23 cellular contexts compared by ENCODE assay signal in genomic region chr1:22465018-22465565, GRCh38. TPM values are rescaled to one million over a fixed set of nuclear protein-coding genes. Genes with fewer than 3 reads are reported as not detected.
DNase-seq lines count a peak whose midpoint lies in the region; ATAC-seq, FAIRE-seq and TF ChIP-seq lines count a peak whose summit lies in the region.
"Had no signal": no experiment of that assay in that cellular context is flagged by ENCODE, and none has a peak within 500 bp of the region (broad histone marks: within the 10 kb centered on the region; RNA-seq: fewer than 3 reads in every experiment).

No MANE protein-coding gene starts in this region.

- H3K56ac ChIP-seq in H1 (replicated peaks; ENCODE audit: insufficient read length, low read depth, low read length) = no peak overlapping the region

- H3K79me1 ChIP-seq in H1 (ENCODE audit: low read depth, low read length) = peaks cover 5% of the 10 kb centered on the region; the same call in 1 of the 2 replicates

- H3K23me2 ChIP-seq in H1 (ENCODE audit: low read depth, low read length) = no peaks in the 10 kb centered on the region

- no peaks in the 10 kb centered on the region for H3K9me3 Mint-ChIP-seq in progenitor cell of endocrine pancreas (ENCODE audit: low read depth)
- peaks cover 3% of the 10 kb centered on the region for H3K9me3 Mint-ChIP-seq in activated CD4-positive, alpha-beta memory T cell treated with anti-CD3 and anti-CD28 coated beads, Interleukin-2, amount 10 ng/mL, durations not matched to agents 7 days and 5 days
- H3K9me3 Mint-ChIP-seq: H9, HFFc6 had no signal

- H3K27ac ChIP-seq in heart left ventricle (no peak overlapping the region), HEK293 (ENCODE audit: extremely low read depth, low read depth, low read length) (no peak overlapping the region), H1 (ENCODE audit: low read depth, low read length) (no peak overlapping the region)
- H3K27ac ChIP-seq: 22Rv1, BLaER1, C4-2B had no signal

- 64 to 90% (median 80%) methylated on average over 7 to 9 of the region's 9 CpGs for WGBS in heart left ventricle, 4 donors
- 86% methylated on average over 9 of the region's 9 CpGs; no CpG with 5 or more reads in 1 of the 2 experiments for WGBS in H1 (ENCODE audit: extremely low coverage in 1 of 2, insufficient coverage in 1 of 2, insufficient read length in 1 of 2, insufficient replicate concordance in 2 of 2, low coverage in 1 of 2, low lambda C conversion rate in 2 of 2, missing lambda C conversion rate in 1 of 2), 2 experiments

- POLR2A ChIA-PET in HEK293 (lab: Yijun Ruan, JAX) (no interaction called here), H1 (lab: Charles Lee; ENCODE audit: partially characterized antibody) (interaction anchor here (1.4 kb wide), 1 partner anchor 12 kb away, joined by 5 read pairs; no protein-coding TSS in a partner anchor)
- POLR2A ChIA-PET in activated CD4-positive, alpha-beta memory T cell treated with anti-CD3 and anti-CD28 coated beads, Interleukin-2, amount 10 ng/mL, durations not matched to agents 7 days and 5 days (lab: Charles Lee) = no interaction called here

- H3K18ac ChIP-seq in H1 (ENCODE audit: extremely low read depth, low read length) = no peak overlapping the region

- no peaks in the 10 kb centered on the region for H4K20me1 ChIP-seq in H1 (replicated peaks in 1 of 2; ENCODE audit: control insufficient read depth in 1 of 2, insufficient read depth in 2 of 2, low read length in 2 of 2)

- H3K27ac Mint-ChIP-seq in progenitor cell of endocrine pancreas = peak overlapping the region; percentile 62
- no peak overlapping the region for H3K27ac Mint-ChIP-seq in activated CD4-positive, alpha-beta memory T cell treated with anti-CD3 and anti-CD28 coated beads, Interleukin-2, amount 10 ng/mL, durations not matched to agents 7 days and 5 days
- H3K27ac Mint-ChIP-seq: B cell; CD4-positive, CD25-positive, alpha-beta regulatory T cell; CD8-positive, alpha-beta T cell; HFFc6 had no signal

- no peak overlapping the region for H2BK5ac ChIP-seq in H1 (ENCODE audit: low read depth, low read length)

- no peak for TF ChIP-seq CTCF in heart left ventricle (IDR thresholded peaks at IDR 0.05)
- TF ChIP-seq CTCF in HEK293 (tag by site-specific recombination; IDR thresholded peaks at IDR 0.05) = no peak
- no peak for TF ChIP-seq CTCF in H1 (IDR thresholded peaks at IDR 0.05; ENCODE audit: control extremely low read depth in 1 of 3, insufficient read depth in 1 of 3, low read depth in 1 of 3, low read length in 3 of 3)
- no peak for TF ChIP-seq CTCF in progenitor cell of endocrine pancreas (IDR thresholded peaks at IDR 0.05; ENCODE audit: unreplicated experiment)

- TF ChIP-seq EP300 in H1 (IDR thresholded peaks at IDR 0.05; ENCODE audit: borderline replicate concordance in 1 of 2, low read depth in 2 of 2, low read length in 2 of 2) = no peak

- H3K79me2 ChIP-seq in H1 (ENCODE audit: control insufficient read depth in 1 of 2, insufficient read depth in 2 of 2, low read length in 2 of 2) = peaks cover 5 to 39% of the 10 kb centered on the region in 2 experiments; a peak in 2 of 4 replicates

- no peak overlapping the region for H2BK15ac ChIP-seq in H1 (ENCODE audit: low read length)

- H2BK120ac ChIP-seq in H1 (replicated peaks; ENCODE audit: low read depth, low read length) = no peak overlapping the region

- H4K91ac ChIP-seq in H1 (replicated peaks; ENCODE audit: insufficient read length, low read length) = no peak overlapping the region

- FAIRE-seq in H1 (lab: Jason Lieb, UNC) (no peak), frontal cortex (lab: Jason Lieb, UNC) (no peak)
- FAIRE-seq: A204.1, G401.6, GM12892 had no signal

- H2BK20ac ChIP-seq in H1 (ENCODE audit: low read length) = no peak overlapping the region

- H3K4me1 ChIP-seq in heart left ventricle = peaks cover 0 to 30% (median 6%) of the 10 kb centered on the region in 12 donors
- H3K4me1 ChIP-seq in HEK293 (ENCODE audit: control insufficient read depth, insufficient read depth, low read length) = no peaks in the 10 kb centered on the region
- peaks cover 0 to 2% (median 0%) of the 10 kb centered on the region in 4 experiments; a peak in 4 of 7 replicates for H3K4me1 ChIP-seq in H1 (replicated peaks in 1 of 4; ENCODE audit: control insufficient read depth in 3 of 4, insufficient read depth in 4 of 4, low read length in 3 of 4)

- no peak overlapping the region for H2BK12ac ChIP-seq in H1 (ENCODE audit: low read depth, low read length)

- no peaks in the 10 kb centered on the region for H3K36me3 ChIP-seq in heart left ventricle
- no peaks in the 10 kb centered on the region for H3K36me3 ChIP-seq in HEK293 (ENCODE audit: control insufficient read depth in 2 of 2, insufficient read depth in 1 of 2, low read length in 2 of 2)
- no peaks in the 10 kb centered on the region for H3K36me3 ChIP-seq in H1 (ENCODE audit: control insufficient read depth in 2 of 4, insufficient read depth in 4 of 4, low read length in 3 of 4)

- peaks cover 0 to 10% (median 0%) of the 10 kb centered on the region in 12 donors for H3K9me3 ChIP-seq in heart left ventricle
- H3K9me3 ChIP-seq in HEK293 (ENCODE audit: control insufficient read depth, insufficient read depth, low read depth, low read length) = no peaks in the 10 kb centered on the region
- no peaks in the 10 kb centered on the region for H3K9me3 ChIP-seq in H1 (ENCODE audit: insufficient read depth in 2 of 2, low read depth in 1 of 2, low read length in 1 of 2)
- H3K9me3 ChIP-seq: Caco-2 had no signal

- H3K4me2 ChIP-seq in H1 (ENCODE audit: insufficient read depth in 1 of 2, low read depth in 2 of 2, low read length in 2 of 2) = no peak overlapping the region
- H3K4me2 ChIP-seq: BLaER1 had no signal

- H4K8ac ChIP-seq in H1 (ENCODE audit: extremely low read depth, insufficient read depth, low read length) = peak overlapping the region; percentile 51

- no peak overlapping the region for H3K4me3 Mint-ChIP-seq in progenitor cell of endocrine pancreas (ENCODE audit: low read depth)
- H3K4me3 Mint-ChIP-seq in activated CD4-positive, alpha-beta memory T cell treated with anti-CD3 and anti-CD28 coated beads, Interleukin-2, amount 10 ng/mL, durations not matched to agents 7 days and 5 days = no peak overlapping the region
- H3K4me3 Mint-ChIP-seq: B cell; CD4-positive, CD25-positive, alpha-beta regulatory T cell; CD8-positive, alpha-beta T cell; H9; HFFc6 had no signal

- ATAC-seq in heart left ventricle = peak in 3 of 4 donors; percentile 13 to 41 (median 37)
- no peak for ATAC-seq in left cardiac atrium
- ATAC-seq: CD8-positive, alpha-beta T cell; HCT116 had no signal

- no peak overlapping the region for H2AFZ ChIP-seq in H1 (ENCODE audit: low read length)

- no peak; a peak in 1 of 4 replicates for TF ChIP-seq RAD21 in H1 (IDR thresholded peaks at IDR 0.05 in 1 of 2, conservative IDR thresholded peaks at IDR 0.05 in 1 of 2; ENCODE audit: low read depth in 2 of 2, low read length in 2 of 2)

- no peak overlapping the region for H3K4ac ChIP-seq in H1 (replicated peaks; ENCODE audit: insufficient read length, low read depth, low read length)

- no peak for TF ChIP-seq POLR2A in heart left ventricle (IDR thresholded peaks at IDR 0.05)
- TF ChIP-seq POLR2A in H1 (IDR thresholded peaks at IDR 0.05; ENCODE audit: control extremely low read depth in 1 of 2, low read depth in 2 of 2, low read length in 2 of 2) = no peak

- H3K23ac ChIP-seq in H1 (ENCODE audit: insufficient read length) = no peak overlapping the region

- no peak overlapping the region for H3K14ac ChIP-seq in H1 (ENCODE audit: insufficient read length)

- H3K27me3 ChIP-seq in heart left ventricle = no peaks in the 10 kb centered on the region
- H3K27me3 ChIP-seq in H1 (replicated peaks in 1 of 4; ENCODE audit: control insufficient read depth in 3 of 4, extremely low read depth in 1 of 4, insufficient read depth in 3 of 4, low read length in 3 of 4) = no peaks in the 10 kb centered on the region
- H3K27me3 ChIP-seq: BLaER1 had no signal

- H3K27me3 Mint-ChIP-seq in progenitor cell of endocrine pancreas = no peaks in the 10 kb centered on the region
- H3K27me3 Mint-ChIP-seq in activated CD4-positive, alpha-beta memory T cell treated with anti-CD3 and anti-CD28 coated beads, Interleukin-2, amount 10 ng/mL, durations not matched to agents 7 days and 5 days = no peaks in the 10 kb centered on the region
- H3K27me3 Mint-ChIP-seq: B cell; CD4-positive, CD25-positive, alpha-beta regulatory T cell had no signal

- H3K9ac ChIP-seq in H1 (replicated peaks in 1 of 4; ENCODE audit: extremely low read depth in 1 of 4, low read depth in 3 of 4, low read length in 3 of 4) = no peak overlapping the region
- H3K9ac ChIP-seq: BLaER1 had no signal

- H3K4me1 Mint-ChIP-seq in progenitor cell of endocrine pancreas (ENCODE audit: low read depth) = peaks cover 9% of the 10 kb centered on the region
- H3K4me1 Mint-ChIP-seq in activated CD4-positive, alpha-beta memory T cell treated with anti-CD3 and anti-CD28 coated beads, Interleukin-2, amount 10 ng/mL, durations not matched to agents 7 days and 5 days = peaks cover 10% of the 10 kb centered on the region

- no peak overlapping the region for H4K5ac ChIP-seq in H1 (ENCODE audit: insufficient read length, low read depth, low read length)

- intact Hi-C loops in heart left ventricle (cut with DNase I) = no loop called here
- intact Hi-C loops in left cardiac atrium (cut with DNase I) = no loop called here

- DNase-seq in heart left ventricle (no peak), left cardiac atrium (no peak), H1 (ENCODE audit: low read depth in 1 of 2, low spot score in 2 of 2) (no peak), progenitor cell of endocrine pancreas (ENCODE audit: low spot score, unreplicated experiment) (no peak), frontal cortex (ENCODE audit: low spot score in 2 of 2) (no peak)
- DNase-seq in activated CD4-positive, alpha-beta memory T cell treated with anti-CD3 and anti-CD28 coated beads, Interleukin-2, amount 10 ng/mL, durations not matched to agents 7 days and 5 days = no peak
- DNase-seq: Caco-2; CD4-positive, CD25-positive, alpha-beta regulatory T cell; CD8-positive, alpha-beta T cell; DMS153; DND-41; GOT3; H9; HFFc6 had no signal

- CTCF ChIA-PET in HEK293 (lab: Yijun Ruan, JAX) = no interaction called here
- CTCF ChIA-PET in H1 (lab: Charles Lee; ENCODE audit: partially characterized antibody) = interaction anchor here (0.9 to 1.5 kb wide), 2 partner anchors 34 to 44 kb away, joined by 3 read pairs; no protein-coding TSS in a partner anchor
- CTCF ChIA-PET in activated CD4-positive, alpha-beta memory T cell treated with anti-CD3 and anti-CD28 coated beads, Interleukin-2, amount 10 ng/mL, durations not matched to agents 7 days and 5 days (lab: Charles Lee) = no interaction called here

- no peak overlapping the region for H3K4me3 ChIP-seq in heart left ventricle
- no peak overlapping the region for H3K4me3 ChIP-seq in HEK293 (ENCODE audit: low read depth, low read length)
- H3K4me3 ChIP-seq in H1 (ENCODE audit: extremely low read depth in 1 of 4, insufficient read depth in 2 of 4, low read depth in 3 of 4, low read length in 4 of 4) = no peak overlapping the region
- H3K4me3 ChIP-seq: BLaER1 had no signal

- no peaks in the 10 kb centered on the region for H3K36me3 Mint-ChIP-seq in progenitor cell of endocrine pancreas (ENCODE audit: insufficient read depth)
- peaks cover 2% of the 10 kb centered on the region for H3K36me3 Mint-ChIP-seq in activated CD4-positive, alpha-beta memory T cell treated with anti-CD3 and anti-CD28 coated beads, Interleukin-2, amount 10 ng/mL, durations not matched to agents 7 days and 5 days (ENCODE audit: low read depth)

- no peak overlapping the region for H2AK5ac ChIP-seq in H1 (ENCODE audit: low read depth, low read length)

RNA-seq across cellular contexts. Expression of gene ZBTB40, which starts 13.4 kb away (rescaled TPM):
- total RNA-seq in heart left ventricle (10 to 100 TPM in 8 of 9 donors, 1 to 10 TPM in 1; 9.7 to 17.7 (median 15.2) TPM), left cardiac atrium (10 to 100 TPM; 11.1 to 13.5 TPM), progenitor cell of endocrine pancreas (39.4 and 40.9 TPM in 2 replicates), frontal cortex (10.2 TPM)
- polyA plus RNA-seq in heart left ventricle (1 to 10 TPM; 4.6 to 7.4 TPM), H1 (2011; rRNA removed) (3.1 and 5.1 TPM in 2 replicates)
- total RNA-seq in H1 (2021; fragmentation: NEBNext Ultra II Directional; extraction: Animal tissue kit (Norgen Biotek cat#: 25700)) = 16.6 and 19.3 TPM in 2 replicates
- 4.9 TPM for polyA plus RNA-seq in H1 (2011; cell fraction: cytosol; rRNA removed)
- polyA plus RNA-seq in H1 (2011; cell fraction: nucleus; rRNA removed) = 20.2 TPM
- 5.6 to 12.9 TPM (median 9.5 TPM) in 4 replicates for polyA plus RNA-seq in H1 (2012, experiment 1 of 2)
- 1.8 TPM for polyA plus RNA-seq in H1 (2012, experiment 2 of 2)
- 7.7 TPM for polyA plus RNA-seq in H1 (2013, experiment 1 of 2)
- 6.6 TPM for polyA plus RNA-seq in H1 (2013, experiment 2 of 2)
- polyA minus RNA-seq in H1 (2011; rRNA and poly(A)+ RNA removed) = 12.5 and 17.9 TPM in 2 replicates
- 7.0 TPM for polyA minus RNA-seq in H1 (2011; cell fraction: cytosol; rRNA and poly(A)+ RNA removed)
- polyA minus RNA-seq in H1 (2011; cell fraction: nucleus; rRNA and poly(A)+ RNA removed) = 11.8 TPM
- 10 to 100 TPM; 15.2 to 15.3 TPM for total RNA-seq in activated CD4-positive, alpha-beta memory T cell treated with anti-CD3 and anti-CD28 coated beads, Interleukin-2, amount 10 ng/mL, durations not matched to agents 7 days and 5 days

Comparison
In these comparisons a context has a peak if more than half of its experiments do, and no peak if none do; other contexts are left out.
1. ATAC-seq: peak in heart left ventricle (3 of 4); none in left cardiac atrium (0 of 2).